10 cellular contexts compared by ENCODE assay signal in genomic region chr13:99196466-99197256, GRCh38. TPM values are rescaled to one million over a fixed set of nuclear protein-coding genes. Genes with fewer than 3 reads are reported as not detected.
DNase-seq lines count a peak whose midpoint lies in the region; ATAC-seq, FAIRE-seq and TF ChIP-seq lines count a peak whose summit lies in the region.
"Had no signal": no experiment of that assay in that cellular context is flagged by ENCODE, and none has a peak within 500 bp of the region (broad histone marks: within the 10 kb centered on the region; RNA-seq: fewer than 3 reads in every experiment).

No MANE protein-coding gene starts in this region.

- no peak overlapping the region for H2AFZ ChIP-seq in GM23338
- no peak overlapping the region for H2AFZ ChIP-seq in hepatocyte

- CTCF ChIA-PET in activated naive CD4-positive, alpha-beta T cell treated with anti-CD3 and anti-CD28 coated beads, Interleukin-2, amount 10 ng/mL, durations not matched to agents 7 days and 5 days (lab: Charles Lee): interaction anchor here (0.9 to 3.9 kb wide), 11 partner anchors 15 to 73 kb away, joined by 3 to 35 read pairs (median 4); no protein-coding TSS in a partner anchor

- no peaks in the 10 kb centered on the region for H3K27me3 ChIP-seq in GM23338 (ENCODE audit: insufficient read depth)
- no peaks in the 10 kb centered on the region for H3K27me3 ChIP-seq in hepatocyte
- H3K27me3 ChIP-seq: dorsolateral prefrontal cortex had no signal

- no peak overlapping the region for H3K4me3 Mint-ChIP-seq in CD14-positive monocyte
- H3K4me3 Mint-ChIP-seq in GM23338: no peak overlapping the region
- H3K4me3 Mint-ChIP-seq in activated naive CD4-positive, alpha-beta T cell treated with anti-CD3 and anti-CD28 coated beads, Interleukin-2, amount 10 ng/mL, durations not matched to agents 7 days and 5 days: no peak overlapping the region
- H3K4me3 Mint-ChIP-seq in effector memory CD8-positive, alpha-beta T cell: no peak overlapping the region
- H3K4me3 Mint-ChIP-seq: activated T-cell treated with anti-CD3 and anti-CD28 coated beads, Interleukin-2, amount 50 U/mL, for 4 hours had no signal

- no peak overlapping the region for H3K27ac Mint-ChIP-seq in CD14-positive monocyte
- peak overlapping the region; percentile 13; the same call in 1 of the 2 replicates for H3K27ac Mint-ChIP-seq in GM23338
- no peak overlapping the region for H3K27ac Mint-ChIP-seq in activated naive CD4-positive, alpha-beta T cell treated with anti-CD3 and anti-CD28 coated beads, Interleukin-2, amount 10 ng/mL, durations not matched to agents 7 days and 5 days
- peak overlapping the region in 1 of 2 donors; percentile 12 for H3K27ac Mint-ChIP-seq in effector memory CD8-positive, alpha-beta T cell

- intact Hi-C loops in CD14-positive monocyte (cut with micrococcal nuclease): no loop called here

- H3K36me3 Mint-ChIP-seq in CD14-positive monocyte: peaks cover 3 to 4% of the 10 kb centered on the region in 2 donors
- H3K36me3 Mint-ChIP-seq in GM23338 (ENCODE audit: low read depth): peaks cover 3% of the 10 kb centered on the region; the same call in 2 of the 3 replicates
- peaks cover 8% of the 10 kb centered on the region for H3K36me3 Mint-ChIP-seq in activated naive CD4-positive, alpha-beta T cell treated with anti-CD3 and anti-CD28 coated beads, Interleukin-2, amount 10 ng/mL, durations not matched to agents 7 days and 5 days
- H3K36me3 Mint-ChIP-seq in effector memory CD8-positive, alpha-beta T cell (ENCODE audit: insufficient read depth): peaks cover 23% of the 10 kb centered on the region

- H3F3A ChIP-seq in GM23338 (replicated peaks; ENCODE audit: low read depth): no peaks in the 10 kb centered on the region

- no peaks in the 10 kb centered on the region for H3K9me3 Mint-ChIP-seq in CD14-positive monocyte
- H3K9me3 Mint-ChIP-seq in GM23338: no peaks in the 10 kb centered on the region
- H3K9me3 Mint-ChIP-seq in activated naive CD4-positive, alpha-beta T cell treated with anti-CD3 and anti-CD28 coated beads, Interleukin-2, amount 10 ng/mL, durations not matched to agents 7 days and 5 days: no peaks in the 10 kb centered on the region
- H3K9me3 Mint-ChIP-seq in effector memory CD8-positive, alpha-beta T cell: no peaks in the 10 kb centered on the region
- H3K9me3 Mint-ChIP-seq: activated T-cell treated with anti-CD3 and anti-CD28 coated beads, Interleukin-2, amount 50 U/mL, for 4 hours had no signal

- H3K27ac ChIP-seq in GM23338 (ENCODE audit: low read depth) (no peak overlapping the region), hepatocyte (peak overlapping the region; percentile 33)
- H3K27ac ChIP-seq: dorsolateral prefrontal cortex had no signal

- no peaks in the 10 kb centered on the region for H3K9me3 ChIP-seq in hepatocyte (ENCODE audit: low read depth)

- WGBS in hepatocyte (ENCODE audit: low lambda C conversion rate, missing lambda C conversion rate): 79% methylated on average over 5 of the region's 5 CpGs

- H3K4me1 Mint-ChIP-seq in CD14-positive monocyte (peaks cover 22% of the 10 kb centered on the region), GM23338 (peaks cover 15% of the 10 kb centered on the region)
- H3K4me1 Mint-ChIP-seq in activated naive CD4-positive, alpha-beta T cell treated with anti-CD3 and anti-CD28 coated beads, Interleukin-2, amount 10 ng/mL, durations not matched to agents 7 days and 5 days: peaks cover 29% of the 10 kb centered on the region
- H3K4me1 Mint-ChIP-seq in effector memory CD8-positive, alpha-beta T cell (ENCODE audit: low read depth in 2 of 2): peaks cover 11 to 22% of the 10 kb centered on the region in 2 donors

- H3K27me3 Mint-ChIP-seq in CD14-positive monocyte (ENCODE audit: low read depth in 3 of 3) (peaks cover 0 to 2% (median 2%) of the 10 kb centered on the region in 3 donors), GM23338 (ENCODE audit: insufficient read depth, low read depth, poor library complexity) (peaks cover 8% of the 10 kb centered on the region)
- H3K27me3 Mint-ChIP-seq in activated naive CD4-positive, alpha-beta T cell treated with anti-CD3 and anti-CD28 coated beads, Interleukin-2, amount 10 ng/mL, durations not matched to agents 7 days and 5 days: no peaks in the 10 kb centered on the region
- no peaks in the 10 kb centered on the region for H3K27me3 Mint-ChIP-seq in effector memory CD8-positive, alpha-beta T cell

- H4K20me1 ChIP-seq in GM23338 (replicated peaks; ENCODE audit: insufficient read depth) (no peaks in the 10 kb centered on the region), hepatocyte (ENCODE audit: insufficient read depth, poor library complexity, severe bottlenecking) (no peaks in the 10 kb centered on the region)

- H3K9me2 ChIP-seq in GM23338 (ENCODE audit: insufficient read depth) (no peaks in the 10 kb centered on the region), hepatocyte (replicated peaks; ENCODE audit: insufficient read depth) (no peaks in the 10 kb centered on the region)

- H3K4me3 ChIP-seq in GM23338: no peak overlapping the region
- H3K4me3 ChIP-seq in hepatocyte: no peak overlapping the region
- H3K4me3 ChIP-seq: dorsolateral prefrontal cortex had no signal

- no peaks in the 10 kb centered on the region for H3K36me3 ChIP-seq in GM23338 (ENCODE audit: insufficient read depth)
- H3K36me3 ChIP-seq in hepatocyte (replicated peaks; ENCODE audit: insufficient read depth, low read depth): no peaks in the 10 kb centered on the region

- H3K79me2 ChIP-seq in GM23338 (replicated peaks; ENCODE audit: insufficient read depth) (peaks cover 19% of the 10 kb centered on the region), hepatocyte (peaks cover 5% of the 10 kb centered on the region)

- no peak for DNase-seq in CD14-positive monocyte (ENCODE audit: low spot score)
- no peak for DNase-seq in GM23338 (ENCODE audit: low spot score)
- peak; percentile 50 for DNase-seq in SK-MEL-5 (ENCODE audit: low read depth, low spot score)
- no peak for DNase-seq in hepatocyte (ENCODE audit: low spot score)
- DNase-seq in D721Med (ENCODE audit: insufficient read length, low spot score): no peak
- DNase-seq in activated naive CD4-positive, alpha-beta T cell treated with anti-CD3 and anti-CD28 coated beads, Interleukin-2, amount 10 ng/mL, durations not matched to agents 7 days and 5 days: no peak
- no peak for DNase-seq in NK-92 (lab: John Stamatoyannopoulos, UW; ENCODE audit: unreplicated experiment)
- DNase-seq in effector memory CD8-positive, alpha-beta T cell: no peak
- DNase-seq: activated T-cell treated with anti-CD3 and anti-CD28 coated beads, Interleukin-2, amount 50 U/mL, for 4 hours; dorsolateral prefrontal cortex had no signal

- TF ChIP-seq CTCF in CD14-positive monocyte (IDR thresholded peaks at IDR 0.05) (peak; percentile 14), GM23338 (conservative IDR thresholded peaks at IDR 0.05; ENCODE audit: low read depth in 2 of 2) (peak; percentile 32 to 37), hepatocyte (IDR thresholded peaks at IDR 0.05; ENCODE audit: poor library complexity) (no peak), D721Med (IDR thresholded peaks at IDR 0.05; ENCODE audit: insufficient read depth, missing control alignments) (no peak)

- in situ Hi-C loops in SK-MEL-5 (cut with HindIII; ENCODE audit: low pct_unique_long_range_greater_than_20kb, low sequenced_read_pairs): no loop called here

- ATAC-seq in GM23338: no peak
- ATAC-seq in effector memory CD8-positive, alpha-beta T cell (replicated peaks): no peak
- ATAC-seq: activated T-cell treated with anti-CD3 and anti-CD28 coated beads, Interleukin-2, amount 50 U/mL, for 4 hours had no signal

- no peak for FAIRE-seq in D721Med (lab: Jason Lieb, UNC)

- H3K4me1 ChIP-seq in GM23338 (ENCODE audit: insufficient read depth) (no peaks in the 10 kb centered on the region), hepatocyte (ENCODE audit: insufficient read depth) (peaks cover 9% of the 10 kb centered on the region)

- H3K4me2 ChIP-seq in GM23338 (no peak overlapping the region), hepatocyte (no peak overlapping the region)

TF ChIP-seq in GM23338, 12 proteins besides CTCF, POLR2A, EP300 and RAD21 (continues in another document):
- TF ChIP-seq JUNB (IDR thresholded peaks at IDR 0.05; ENCODE audit: unreplicated experiment) (no peak), CREB1 (CRISPR knock-in tag; IDR thresholded peaks at IDR 0.05; ENCODE audit: low read depth) (no peak), EZH2 (IDR thresholded peaks at IDR 0.05; ENCODE audit: low read depth, unreplicated experiment) (no peak)

RNA-seq across cellular contexts. Expression of gene UBAC2, which starts 4.0 kb away (rescaled TPM):
- 100 to 1,000 TPM in 1 of 2 donors, 10 to 100 TPM in 1; 96.7 to 113 TPM for polyA plus RNA-seq in CD14-positive monocyte
- total RNA-seq in GM23338 (2014; rRNA removed; shearing (Covaris generic)): 76.9 and 112 TPM in 2 replicates
- polyA plus RNA-seq in GM23338 (2016; fragmentation: Nextera tagmentation; extraction: Ambion mirVana): 34.3 and 37.9 TPM in 2 replicates
- total RNA-seq in SK-MEL-5 (2014; rRNA removed; shearing (Covaris generic)): 59.5 and 70.2 TPM in 2 replicates
- polyA plus RNA-seq in SK-MEL-5 (2015; cell fraction: cytosol; rRNA removed): 116 and 126 TPM in 2 replicates
- polyA plus RNA-seq in SK-MEL-5 (2015; cell fraction: nucleus; rRNA removed): 23.4 and 33.3 TPM in 2 replicates
- 78.2 and 87.7 TPM in 2 replicates for total RNA-seq in hepatocyte
- 68.2 and 83.1 TPM in 2 replicates for polyA plus RNA-seq in hepatocyte

Comparison
In these comparisons a context has a peak if more than half of its experiments do, and no peak if none do; other contexts are left out.
1. CTCF ChIP-seq: peak in CD14-positive monocyte (single experiment) and GM23338 (2 of 2); none in hepatocyte (single experiment) and D721Med (single experiment).